ENCODE assay signal across 18 cellular contexts in the genomic region with DNA sequence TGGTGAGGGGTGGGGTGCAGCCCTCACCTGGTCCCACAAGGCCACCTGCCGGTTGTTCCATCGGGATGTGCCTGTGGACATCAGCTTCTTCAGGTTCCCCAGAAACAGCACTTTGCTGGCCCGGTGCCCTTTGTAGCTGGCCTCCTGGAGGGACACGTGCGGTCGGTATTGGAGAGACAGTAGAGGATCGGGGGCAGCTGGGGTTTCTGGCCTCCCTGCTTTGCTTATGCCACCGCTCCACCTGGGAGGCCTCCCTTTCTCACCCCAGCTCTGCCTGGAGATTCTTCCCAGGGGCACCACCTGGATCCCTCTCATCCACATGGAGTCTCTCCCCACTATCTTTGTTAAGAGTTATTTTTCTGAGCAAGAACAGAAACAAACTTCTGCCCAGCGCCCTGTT. TPM values are rescaled to one million over a fixed set of nuclear protein-coding genes. Genes with fewer than 3 reads are reported as not detected.
DNase-seq lines count a peak whose midpoint lies in the region; ATAC-seq, FAIRE-seq and TF ChIP-seq lines count a peak whose summit lies in the region.
"Had no signal": no experiment of that assay in that cellular context is flagged by ENCODE, and none has a peak within 500 bp of the region (broad histone marks: within the 10 kb centered on the region; RNA-seq: fewer than 3 reads in every experiment).

No MANE protein-coding gene starts in this region.

- ATAC-seq in activated naive CD4-positive, alpha-beta T cell treated with anti-CD3 and anti-CD28 coated beads, Interleukin-2, amount 50 U/mL, for 72 hours = no peak
- ATAC-seq: CD8-positive, alpha-beta T cell; HCT116; PC-3 had no signal

- no peak overlapping the region for H3K4me3 ChIP-seq in kidney (ENCODE audit: low read length in 2 of 2)
- H3K4me3 ChIP-seq in esophagus muscularis mucosa = no peak overlapping the region
- H3K4me3 ChIP-seq: SK-N-MC had no signal

- intact Hi-C loops in kidney (cut with DNase I) = no loop called here
- intact Hi-C loops in esophagus muscularis mucosa (cut with DNase I) = no loop called here

- no peak for TF ChIP-seq POLR2A in esophagus muscularis mucosa (IDR thresholded peaks at IDR 0.05; ENCODE audit: low read depth)

- H3K27ac ChIP-seq in kidney (ENCODE audit: low read depth in 2 of 2, low read length in 2 of 2) (no peak overlapping the region), esophagus muscularis mucosa (replicated peaks in 1 of 4) (no peak overlapping the region)
- H3K27ac ChIP-seq: SK-N-MC had no signal

- H3K36me3 ChIP-seq in kidney (ENCODE audit: control insufficient read depth in 1 of 2, insufficient read depth in 2 of 2, low read length in 2 of 2) (no peaks in the 10 kb centered on the region), esophagus muscularis mucosa (peaks cover 0 to 6% (median 0%) of the 10 kb centered on the region in 4 donors)

- TF ChIP-seq EP300 in esophagus muscularis mucosa (IDR thresholded peaks at IDR 0.05) = no peak

- no peaks in the 10 kb centered on the region for H3K9me3 Mint-ChIP-seq in activated naive CD4-positive, alpha-beta T cell treated with anti-CD3 and anti-CD28 coated beads, Interleukin-2, amount 50 U/mL, for 72 hours
- H3K9me3 Mint-ChIP-seq: CD8-positive, alpha-beta T cell had no signal

- WGBS in esophagus muscularis mucosa = 85% methylated on average over 9 of the region's 9 CpGs

- TF ChIP-seq CTCF in kidney (IDR thresholded peaks at IDR 0.05; ENCODE audit: borderline replicate concordance, extremely low read depth, insufficient read depth) = no peak
- TF ChIP-seq CTCF in esophagus muscularis mucosa (IDR thresholded peaks at IDR 0.05) = no peak

- no peak overlapping the region for H3K9ac ChIP-seq in kidney (ENCODE audit: low read length in 2 of 2)

- H3K9me3 ChIP-seq in kidney (ENCODE audit: control insufficient read depth in 1 of 2, low read length in 2 of 2) (no peaks in the 10 kb centered on the region), esophagus muscularis mucosa (no peaks in the 10 kb centered on the region)

- no peak for DNase-seq in activated naive CD4-positive, alpha-beta T cell treated with anti-CD3 and anti-CD28 coated beads, Interleukin-2, amount 50 U/mL, for 72 hours (ENCODE audit: low spot score in 2 of 2)
- no peak for DNase-seq in activated naive CD4-positive, alpha-beta T cell (lab: John Stamatoyannopoulos, UW)
- DNase-seq in NCI-H1092 (lab: John Stamatoyannopoulos, UW) (peak; percentile 15), kidney (peak; percentile 69), esophagus muscularis mucosa (ENCODE audit: extremely low spot score) (no peak), NCI-H1105 treated with DMSO at 0.1 percent for 48 hours (lab: John Stamatoyannopoulos, UW) (no peak), T-helper 2 cell (no peak)
- DNase-seq: CD8-positive, alpha-beta T cell; GDM1; KG1; NCI-H187; NCI-H446; NCI-H526; PC-3 had no signal

- FAIRE-seq in kidney (lab: Jason Lieb, UNC) = no peak
- FAIRE-seq: H1, HTR-8/SVneo had no signal

- no peaks in the 10 kb centered on the region for H3K27me3 ChIP-seq in esophagus muscularis mucosa

- H3K36me3 Mint-ChIP-seq in activated naive CD4-positive, alpha-beta T cell treated with anti-CD3 and anti-CD28 coated beads, Interleukin-2, amount 50 U/mL, for 72 hours = peaks cover 0 to 4% of the 10 kb centered on the region in 2 donors

- H3K27ac Mint-ChIP-seq in activated naive CD4-positive, alpha-beta T cell treated with anti-CD3 and anti-CD28 coated beads, Interleukin-2, amount 50 U/mL, for 72 hours = peak overlapping the region; percentile 3 to 81
- H3K27ac Mint-ChIP-seq: CD8-positive, alpha-beta T cell had no signal

- H3K4me1 ChIP-seq in kidney (ENCODE audit: control insufficient read depth in 1 of 2, insufficient read depth in 1 of 2, low read depth in 1 of 2, low read length in 2 of 2) (no peaks in the 10 kb centered on the region), esophagus muscularis mucosa (no peaks in the 10 kb centered on the region)

RNA-seq across cellular contexts. Expression of a gene that starts 13.1 kb away (rescaled TPM):
- 10 to 100 TPM; 37.3 to 59.3 TPM for total RNA-seq in activated naive CD4-positive, alpha-beta T cell treated with anti-CD3 and anti-CD28 coated beads, Interleukin-2, amount 50 U/mL, for 72 hours
- total RNA-seq in kidney = 26.3 TPM
- polyA plus RNA-seq in kidney (ENCODE audit: insufficient read depth, low read depth, low replicate concordance) = 11.3 TPM
- total RNA-seq in esophagus muscularis mucosa = 10 to 100 TPM in 2 of 4 donors, 1 to 10 TPM in 2; 6.1 to 14.9 (median 11.2) TPM

Comparison
In these comparisons a context has a peak if more than half of its experiments do, and no peak if none do; other contexts are left out.
1. DNase-seq: peak in NCI-H1092 (single experiment) and kidney (single experiment); none in activated naive CD4-positive, alpha-beta T cell treated with anti-CD3 and anti-CD28 coated beads, Interleukin-2, amount 50 U/mL, for 72 hours (0 of 2), activated naive CD4-positive, alpha-beta T cell (0 of 4), esophagus muscularis mucosa (single experiment), NCI-H1105 treated with DMSO at 0.1 percent for 48 hours (single experiment) and T-helper 2 cell (0 of 5).